Comparison of ENCODE assay signal across 11 cellular contexts in the genomic region with DNA sequence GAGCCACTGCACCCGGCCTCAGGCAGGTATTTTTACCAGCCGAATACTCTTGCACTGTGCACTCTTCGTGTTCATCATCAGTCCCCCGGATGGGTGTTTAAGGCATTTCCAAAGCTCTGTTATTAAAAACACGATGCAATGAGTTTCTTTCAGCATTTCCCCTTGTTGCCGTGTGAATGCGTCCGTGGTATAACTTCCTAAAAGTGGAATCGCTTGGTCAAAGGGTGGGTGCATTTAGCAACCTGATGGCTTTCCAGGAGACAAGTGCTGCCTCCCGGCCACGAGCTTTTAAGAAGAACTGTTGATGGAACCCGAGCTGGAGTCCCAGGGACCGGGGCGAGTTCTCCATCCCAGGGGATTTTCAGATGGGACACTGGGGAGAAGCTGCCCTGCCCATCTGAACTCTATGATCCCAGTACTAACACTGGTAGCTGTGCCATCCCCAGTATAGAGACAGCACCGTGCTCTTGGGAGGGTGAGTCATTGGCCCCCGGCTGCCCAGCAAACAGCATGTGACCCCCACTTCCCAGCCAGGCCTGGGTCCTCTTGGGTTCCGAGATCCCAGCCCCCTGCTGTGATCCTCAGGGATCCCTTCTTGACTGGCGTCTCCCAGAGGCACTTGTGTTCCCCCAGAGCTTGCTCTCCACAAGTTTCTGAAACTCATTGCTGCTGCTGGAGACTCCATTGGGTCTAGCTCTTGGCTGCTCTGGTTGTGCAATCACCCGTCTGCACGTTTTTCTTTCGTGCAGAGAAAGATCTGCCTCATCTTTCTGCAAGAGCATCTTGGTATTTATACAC.
A peak's percentile ranks its signal among the peaks of the same experiment; 100 is the strongest.
DNase-seq lines count a peak whose midpoint lies in the region; ATAC-seq and TF ChIP-seq lines count a peak whose summit lies in the region.
"Had no signal": no experiment of that assay in that cellular context is flagged by ENCODE, and none has a peak within 500 bp of the region (broad histone marks: within the 10 kb centered on the region; RNA-seq: fewer than 3 reads in every experiment).

No MANE protein-coding gene starts in this region.

- H3K56ac ChIP-seq in IMR-90 (ENCODE audit: extremely low read depth, insufficient read depth, low read length), result no peak overlapping the region

- H3K36me3 ChIP-seq in ACC112 (ENCODE audit: insufficient read depth, low read length) (no peaks in the 10 kb centered on the region), IMR-90 (ENCODE audit: control insufficient read depth, insufficient read depth, low read length) (no peaks in the 10 kb centered on the region), adipocyte (ENCODE audit: control insufficient read depth, insufficient read depth, low read length, severe bottlenecking) (no peaks in the 10 kb centered on the region), liver (ENCODE audit: control insufficient read depth in 4 of 4, insufficient read depth in 3 of 4, low read depth in 1 of 4, low read length in 3 of 4) (no peaks in the 10 kb centered on the region)
- H3K36me3 ChIP-seq: cardiac muscle cell had no signal

- H2AFZ ChIP-seq in ACC112 (ENCODE audit: low read length, unreplicated experiment) (peak overlapping the region; percentile 45), IMR-90 (replicated peaks; ENCODE audit: low read length, poor library complexity) (no peak overlapping the region)

- dilution Hi-C loops in IMR-90 (cut with HindIII; ENCODE audit: low sequenced_read_pairs, unreplicated experiment), result no loop called here

- DNase-seq in IMR-90, result peak; percentile 36
- no peak for DNase-seq in adipocyte (ENCODE audit: low read depth)
- no peak for DNase-seq in activated CD4-positive, alpha-beta T cell treated with anti-CD3 and anti-CD28 coated beads for 1 hour
- DNase-seq: NCI-H2081, T-helper 17 cell had no signal

- H2AK5ac ChIP-seq in IMR-90 (ENCODE audit: low read depth, low read length), result no peak overlapping the region

- no peak overlapping the region for H2AK9ac ChIP-seq in IMR-90 (replicated peaks; ENCODE audit: low read depth, low read length, poor library complexity)

- H3K4ac ChIP-seq in IMR-90 (ENCODE audit: low read depth, low read length), result no peak overlapping the region

- no peaks in the 10 kb centered on the region for H3K79me1 ChIP-seq in IMR-90 (ENCODE audit: low read depth in 1 of 2, low read length in 2 of 2)

- H2BK20ac ChIP-seq in IMR-90 (ENCODE audit: low read depth, low read length), result no peak overlapping the region

- WGBS in IMR-90 (ENCODE audit: extremely low coverage in 2 of 2, insufficient read length in 1 of 2), 2 experiments, result 91% methylated on average over 9 of the region's 21 CpGs; no CpG with 5 or more reads in 1 of the 2 experiments
- 75% methylated on average over 21 of the region's 21 CpGs for WGBS in liver

- no peak for TF ChIP-seq POLR2A in IMR-90 (IDR thresholded peaks at IDR 0.05; ENCODE audit: low read depth, low read length)

- no peaks in the 10 kb centered on the region for H4K20me1 ChIP-seq in IMR-90 (ENCODE audit: insufficient read depth, low read length)

- no peak overlapping the region for H4K91ac ChIP-seq in IMR-90 (ENCODE audit: insufficient read depth, low read depth, low read length)

- no peaks in the 10 kb centered on the region for H3K27me3 ChIP-seq in ACC112 (ENCODE audit: insufficient read depth, low read length)
- H3K27me3 ChIP-seq in IMR-90 (ENCODE audit: control insufficient read depth, insufficient read depth, low read length), result no peaks in the 10 kb centered on the region
- no peaks in the 10 kb centered on the region for H3K27me3 ChIP-seq in adipocyte (replicated peaks; ENCODE audit: control insufficient read depth, insufficient read depth, low read length)
- no peaks in the 10 kb centered on the region for H3K27me3 ChIP-seq in liver (ENCODE audit: control insufficient read depth in 4 of 4, insufficient read depth in 4 of 4, low read length in 3 of 4)
- H3K27me3 ChIP-seq: cardiac muscle cell had no signal

- no peaks in the 10 kb centered on the region for H3K79me2 ChIP-seq in ACC112 (ENCODE audit: control insufficient read depth, insufficient read depth, low read length, unreplicated experiment)

- TF ChIP-seq RAD21 in IMR-90 (IDR thresholded peaks at IDR 0.05; ENCODE audit: low read length) (no peak), liver (IDR thresholded peaks at IDR 0.05) (no peak)

- TF ChIP-seq CTCF in IMR-90 (conservative IDR thresholded peaks at IDR 0.05; ENCODE audit: low read depth, low read length) (no peak), liver (IDR thresholded peaks at IDR 0.05; ENCODE audit: low read depth, low read length, missing input control) (no peak)

- POLR2A ChIA-PET in IMR-90 (lab: Charles Lee; ENCODE audit: unreplicated experiment), result no interaction called here

- H3K4me3 ChIP-seq in ACC112 (ENCODE audit: low read depth, low read length), result no peak overlapping the region
- no peak overlapping the region for H3K4me3 ChIP-seq in IMR-90 (ENCODE audit: insufficient read depth, low read depth, low read length)
- H3K4me3 ChIP-seq in adipocyte (ENCODE audit: low read length), result no peak overlapping the region
- no peak overlapping the region for H3K4me3 ChIP-seq in liver (ENCODE audit: low read depth in 1 of 3, low read length in 3 of 3)
- H3K4me3 ChIP-seq: cardiac muscle cell had no signal

- no TSS peak for BruUV-seq in IMR-90 (replicated peaks; lab: Mats Ljungman, UMichigan)

- H4K8ac ChIP-seq in IMR-90 (ENCODE audit: low read depth in 2 of 2, low read length in 2 of 2), result no peak overlapping the region

- no peak overlapping the region for H3K9ac ChIP-seq in IMR-90 (ENCODE audit: low read depth, low read length)
- peak overlapping the region; percentile 20 for H3K9ac ChIP-seq in adipocyte (ENCODE audit: low read length)
- no peak overlapping the region for H3K9ac ChIP-seq in liver (ENCODE audit: low read depth in 1 of 2, low read length in 2 of 2)

- H3K14ac ChIP-seq in IMR-90 (replicated peaks; ENCODE audit: low read depth, low read length), result no peak overlapping the region

- no peaks in the 10 kb centered on the region for H3K9me3 ChIP-seq in IMR-90 (ENCODE audit: control insufficient read depth, insufficient read depth, low read length)
- no peaks in the 10 kb centered on the region for H3K9me3 ChIP-seq in adipocyte (ENCODE audit: control insufficient read depth, low read length)
- H3K9me3 ChIP-seq in liver (ENCODE audit: control insufficient read depth in 4 of 4, low read length in 3 of 4), result no peaks in the 10 kb centered on the region

- no peaks in the 10 kb centered on the region; the same call in 1 of the 2 replicates for H3K9me1 ChIP-seq in IMR-90 (ENCODE audit: insufficient read depth, low read length)

- no peak overlapping the region for H3K23ac ChIP-seq in IMR-90 (ENCODE audit: low read depth, low read length)

- no peak overlapping the region for H3K4me2 ChIP-seq in IMR-90 (ENCODE audit: low read depth, low read length)

- peaks cover 10% of the 10 kb centered on the region for H3K4me1 ChIP-seq in ACC112 (ENCODE audit: control insufficient read depth, insufficient read depth, low read length, unreplicated experiment)
- peaks cover 12% of the 10 kb centered on the region; the same call in 1 of the 2 replicates for H3K4me1 ChIP-seq in IMR-90 (ENCODE audit: control insufficient read depth, insufficient read depth, low read length)
- H3K4me1 ChIP-seq in adipocyte (ENCODE audit: control insufficient read depth, insufficient read depth, low read length), result peaks cover 48% of the 10 kb centered on the region
- peaks cover 0 to 8% (median 4%) of the 10 kb centered on the region in 4 donors for H3K4me1 ChIP-seq in liver (ENCODE audit: control insufficient read depth in 4 of 4, insufficient read depth in 4 of 4, low read length in 3 of 4)

- in situ Hi-C loops in IMR-90 (cut with MboI; ENCODE audit: low sequenced_read_pairs), result no loop called here

- H2BK120ac ChIP-seq in IMR-90 (ENCODE audit: low read depth, low read length), result no peak overlapping the region

- peak overlapping the region; percentile 6; the same call in 1 of the 2 replicates for H3K27ac ChIP-seq in ACC112 (ENCODE audit: low read depth, low read length)
- no peak overlapping the region for H3K27ac ChIP-seq in IMR-90 (ENCODE audit: insufficient read depth, low read length)
- H3K27ac ChIP-seq in liver (ENCODE audit: low read depth in 1 of 2, low read length in 2 of 2), result no peak overlapping the region
- H3K27ac ChIP-seq: cardiac muscle cell had no signal

- intact Hi-C loops in IMR-90 (cut with micrococcal nuclease), result no loop called here

- H2BK5ac ChIP-seq in IMR-90 (ENCODE audit: low read depth, low read length, poor library complexity, severe bottlenecking), result no peak overlapping the region

- peak overlapping the region; percentile 58; the same call in 1 of the 3 replicates for H2BK15ac ChIP-seq in IMR-90 (ENCODE audit: low read depth, low read length)

- H4K5ac ChIP-seq in IMR-90 (ENCODE audit: low read depth, low read length), result no peak overlapping the region; the same call in 1 of the 2 replicates

- H3K18ac ChIP-seq in IMR-90 (ENCODE audit: low read depth, low read length), result no peak overlapping the region

- ATAC-seq in IMR-90 (ENCODE audit: low read depth), result 0 out of 2 replicates have a peak, but pooled peaks have one; percentile 21
- ATAC-seq in GM18909 (IDR thresholded peaks at IDR 0.05; ENCODE audit: poor library complexity, unreplicated experiment), result no peak
- no peak for ATAC-seq in GM18870 (IDR thresholded peaks at IDR 0.05; ENCODE audit: unreplicated experiment)
- no peak for ATAC-seq in GM21526 (IDR thresholded peaks at IDR 0.05; ENCODE audit: low FRiP score, unreplicated experiment)

- CTCF ChIA-PET in IMR-90 (lab: Yijun Ruan, JAX), result no interaction called here

TF ChIP-seq in IMR-90, 13 proteins besides CTCF, POLR2A, EP300 and RAD21 (continues in another document):
- TF ChIP-seq BHLHE40 (IDR thresholded peaks at IDR 0.05; ENCODE audit: low read depth, low read length), result peak; percentile 80
- TF ChIP-seq MXI1 (IDR thresholded peaks at IDR 0.05; ENCODE audit: borderline replicate concordance, low read depth, low read length), result no peak
- TF ChIP-seq RFX5 (IDR thresholded peaks at IDR 0.05; ENCODE audit: low read depth, low read length), result no peak
- TF ChIP-seq NFE2L2 (IDR thresholded peaks at IDR 0.05; ENCODE audit: low read depth, low read length), result no peak
- TF ChIP-seq RCOR1 (IDR thresholded peaks at IDR 0.05; ENCODE audit: insufficient replicate concordance, low read length), result no peak
- no peak for TF ChIP-seq CHD1 (IDR thresholded peaks at IDR 0.05; ENCODE audit: low read depth, low read length)
- no peak for TF ChIP-seq SMC3 (IDR thresholded peaks at IDR 0.05; ENCODE audit: low read depth, low read length)
